ENCODE assay signal across 23 cellular contexts in the genomic region with DNA sequence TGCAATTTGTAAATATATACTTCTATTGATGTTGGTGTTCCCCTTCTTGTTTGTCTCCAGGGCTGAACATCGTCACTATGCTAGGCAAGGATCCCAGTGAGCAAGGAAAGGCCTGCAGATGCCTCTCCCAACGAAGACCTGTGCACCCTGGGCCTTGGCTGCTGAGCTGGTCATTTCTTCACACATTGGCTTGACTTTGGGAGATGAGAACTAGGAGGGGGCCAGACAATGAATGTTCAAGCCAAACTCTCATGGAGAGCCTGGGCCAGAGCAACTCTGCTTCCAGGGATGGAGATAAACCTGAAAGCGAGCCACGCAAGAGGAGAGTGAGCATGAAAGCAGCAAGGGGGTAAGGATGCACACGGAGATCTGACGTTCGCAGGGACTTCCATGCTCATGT.
"Had no signal": no experiment of that assay in that cellular context is flagged by ENCODE, and none has a peak within 500 bp of the region (broad histone marks: within the 10 kb centered on the region; RNA-seq: fewer than 3 reads in every experiment).

No MANE protein-coding gene starts in this region.

- H3K27ac ChIP-seq: coronary artery, dorsolateral prefrontal cortex, esophagus squamous epithelium, gastrocnemius medialis, heart left ventricle, hepatocyte, left lung, lower lobe of right lung had no signal

- H2AFZ ChIP-seq: hepatocyte had no signal

- H3K36me3 ChIP-seq: esophagus squamous epithelium had no signal

- H3K9me3 Mint-ChIP-seq: memory B cell had no signal

- H3K4me1 Mint-ChIP-seq: memory B cell had no signal

- ATAC-seq: gastrocnemius medialis, heart left ventricle, left cardiac atrium, left lung, left ventricle myocardium superior had no signal

- H3K27me3 ChIP-seq: esophagus squamous epithelium, gastrocnemius medialis, heart left ventricle, hepatocyte, left lung had no signal

- H3K27ac Mint-ChIP-seq: memory B cell had no signal

- H3K4me3 ChIP-seq: coronary artery, dorsolateral prefrontal cortex, esophagus squamous epithelium, gastrocnemius medialis, heart left ventricle, hepatocyte, left lung, lower lobe of right lung had no signal

- H3K4me3 Mint-ChIP-seq: memory B cell had no signal

- H3K79me2 ChIP-seq: hepatocyte had no signal

- FAIRE-seq: colon, endothelial cell of umbilical vein, islet of Langerhans, keratinocyte had no signal

- H3K4me1 ChIP-seq: esophagus squamous epithelium, left lung, lower lobe of right lung had no signal

- H3K4me2 ChIP-seq: hepatocyte had no signal

- H3K9me3 ChIP-seq: esophagus squamous epithelium, gastrocnemius medialis, heart left ventricle, left lung, lower lobe of right lung had no signal

- H3K27me3 Mint-ChIP-seq: memory B cell had no signal

- DNase-seq: dermis blood vessel endothelial cell; dorsolateral prefrontal cortex; effector CD4-positive, alpha-beta T cell; effector memory CD4-positive, alpha-beta T cell; esophagus squamous epithelium; foreskin fibroblast; foreskin melanocyte; gastrocnemius medialis; heart left ventricle; hypothalamus; left cardiac atrium; left lung; left ventricle myocardium superior; lower lobe of right lung; mesendoderm; midbrain had no signal
